In the genomic region with DNA sequence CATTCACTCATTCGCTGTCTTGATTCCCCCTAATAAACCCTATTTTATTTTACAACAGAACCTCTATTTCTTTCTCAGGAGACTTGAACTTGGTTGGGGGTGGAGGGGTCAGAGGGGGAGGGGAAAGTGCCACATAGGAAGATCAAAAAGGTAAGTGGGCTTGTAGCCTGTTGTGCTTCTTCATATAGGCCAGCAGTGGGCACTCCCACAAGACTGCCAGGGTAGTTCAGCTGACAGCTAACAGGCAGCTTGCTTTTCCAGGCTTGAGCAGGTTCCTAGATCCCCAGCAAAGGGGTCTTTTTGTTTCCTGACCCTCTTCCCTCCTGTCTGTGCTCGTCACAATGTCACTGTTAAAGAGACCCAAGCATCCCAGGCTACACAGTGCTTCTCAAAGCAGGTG, we compare ENCODE assay signal across 16 cellular contexts. TPM values are rescaled to one million over a fixed set of nuclear protein-coding genes. Genes with fewer than 3 reads are reported as not detected.
DNase-seq lines count a peak whose midpoint lies in the region; ATAC-seq, FAIRE-seq and TF ChIP-seq lines count a peak whose summit lies in the region.
"Had no signal": no experiment of that assay in that cellular context is flagged by ENCODE, and none has a peak within 500 bp of the region (broad histone marks: within the 10 kb centered on the region; RNA-seq: fewer than 3 reads in every experiment).

No MANE protein-coding gene starts in this region.

- DNase-seq in A549 (ENCODE audit: low read depth in 1 of 2, low spot score in 1 of 2) (peak in 1 of 2 experiments; percentile 28), G401 (ENCODE audit: low spot score) (peak; percentile 51), epithelial cell of proximal tubule (ENCODE audit: low read depth) (no peak), upper lobe of left lung (no peak), NCI-H1436 treated with DMSO at 0.1 percent for 48 hours (lab: John Stamatoyannopoulos, UW) (no peak)
- no peak for DNase-seq in stimulated activated naive CD4-positive, alpha-beta T cell (lab: John Stamatoyannopoulos, UW)
- DNase-seq: activated CD4-positive, alpha-beta memory T cell treated with anti-CD3 and anti-CD28 coated beads for 36 hours; CD8-positive, alpha-beta memory T cell; foreskin melanocyte; GOT3; NCI-H2029; sigmoid colon had no signal

- H3K27me3 ChIP-seq in OCI-LY1 (ENCODE audit: insufficient read depth, low read length), result no peaks in the 10 kb centered on the region
- H3K27me3 ChIP-seq in upper lobe of left lung, result no peaks in the 10 kb centered on the region
- H3K27me3 ChIP-seq: sigmoid colon had no signal

- H2AFZ ChIP-seq in OCI-LY1 (ENCODE audit: low read length), result no peak overlapping the region

- no peak overlapping the region for H3K9ac ChIP-seq in OCI-LY1 (ENCODE audit: low read length)

- ATAC-seq in A549 (peak; percentile 47 to 71; a peak in 4 of 6 replicates), HG03097 (IDR thresholded peaks at IDR 0.05; ENCODE audit: low FRiP score, unreplicated experiment) (no peak), upper lobe of left lung (ENCODE audit: low FRiP score in 2 of 2) (no peak)

- no peaks in the 10 kb centered on the region for H3K9me2 ChIP-seq in OCI-LY1 (ENCODE audit: low read depth, low read length)

- in situ Hi-C loops in G401 (cut with HindIII; ENCODE audit: low sequenced_read_pairs), result no loop called here

- no peak; the same call in 1 of the 3 replicates for TF ChIP-seq CTCF in A549 (IDR thresholded peaks at IDR 0.05)
- 0 out of 2 replicates have a peak, but pooled peaks have one; percentile 26 for TF ChIP-seq CTCF in OCI-LY1 (IDR thresholded peaks at IDR 0.05; ENCODE audit: low read length)
- TF ChIP-seq CTCF in epithelial cell of proximal tubule (conservative IDR thresholded peaks at IDR 0.05; ENCODE audit: low read depth, low read length), result peak; percentile 53
- TF ChIP-seq CTCF in upper lobe of left lung (IDR thresholded peaks at IDR 0.05), result no peak

- 47% methylated on average over 2 of the region's 2 CpGs for WGBS in A549 (ENCODE audit: missing lambda C conversion rate)
- WGBS in upper lobe of left lung, 2 donors, result 89 to 90% methylated on average over 2 of the region's 2 CpGs

- no peak overlapping the region for H3K4me3 ChIP-seq in A549
- H3K4me3 ChIP-seq in OCI-LY1 (ENCODE audit: low read depth, low read length, poor library complexity, severe bottlenecking), result no peak overlapping the region
- no peak overlapping the region for H3K4me3 ChIP-seq in epithelial cell of proximal tubule (ENCODE audit: low read depth, low read length)
- H3K4me3 ChIP-seq in upper lobe of left lung, result no peak overlapping the region
- H3K4me3 ChIP-seq: sigmoid colon, SK-N-MC had no signal

- TF ChIP-seq RAD21 in A549 (conservative IDR thresholded peaks at IDR 0.05 in 1 of 2, IDR thresholded peaks at IDR 0.05 in 1 of 2), result no peak

- H3K4me2 ChIP-seq in A549 (no peak overlapping the region), OCI-LY1 (ENCODE audit: low read length) (no peak overlapping the region)

- TF ChIP-seq POLR2A in A549 (IDR thresholded peaks at IDR 0.05; ENCODE audit: low read length) (no peak), upper lobe of left lung (IDR thresholded peaks at IDR 0.05) (no peak)

- H3K36me3 ChIP-seq in OCI-LY1 (ENCODE audit: insufficient read depth, low read length) (no peaks in the 10 kb centered on the region), upper lobe of left lung (no peaks in the 10 kb centered on the region)
- H3K36me3 ChIP-seq: sigmoid colon had no signal

- H3K4me1 ChIP-seq in A549 (no peaks in the 10 kb centered on the region), OCI-LY1 (ENCODE audit: insufficient read depth, low read length, severe bottlenecking) (no peaks in the 10 kb centered on the region), upper lobe of left lung (no peaks in the 10 kb centered on the region)

- TF ChIP-seq EP300 in A549 (IDR thresholded peaks at IDR 0.05) (no peak), upper lobe of left lung (IDR thresholded peaks at IDR 0.05) (no peak)

- no peaks in the 10 kb centered on the region for H4K20me1 ChIP-seq in OCI-LY1 (ENCODE audit: insufficient read depth, low read length)

- H3F3A ChIP-seq in OCI-LY1 (ENCODE audit: insufficient read depth, low read length), result no peaks in the 10 kb centered on the region

- H3K9me3 ChIP-seq in A549, result no peaks in the 10 kb centered on the region
- H3K9me3 ChIP-seq in OCI-LY1 (ENCODE audit: low read length), result no peaks in the 10 kb centered on the region
- H3K9me3 ChIP-seq in upper lobe of left lung, result no peaks in the 10 kb centered on the region
- H3K9me3 ChIP-seq: sigmoid colon had no signal

- H3K27ac ChIP-seq in A549 (no peak overlapping the region), OCI-LY1 (ENCODE audit: low read depth, low read length, poor library complexity, severe bottlenecking) (no peak overlapping the region), upper lobe of left lung (no peak overlapping the region)
- H3K27ac ChIP-seq: sigmoid colon, SK-N-MC had no signal

- FAIRE-seq in A549 (lab: Jason Lieb, UNC), result no peak

- CTCF ChIA-PET in A549 (lab: Yijun Ruan, JAX), result interaction anchor here (1.2 kb wide), 1 partner anchor 8 kb away, joined by 3 read pairs; no protein-coding TSS in a partner anchor

- no peaks in the 10 kb centered on the region for H3K79me2 ChIP-seq in OCI-LY1 (ENCODE audit: insufficient read depth, low read length)

- POLR2A ChIA-PET in A549 (lab: Yijun Ruan, JAX), result no interaction called here

TF ChIP-seq in A549, 52 proteins besides CTCF, POLR2A, EP300 and RAD21:
- TF ChIP-seq SMC3 (IDR thresholded peaks at IDR 0.05) (peak; percentile 22; the same call in 1 of the 3 replicates), HOXB13 (CRISPR knock-in tag; IDR thresholded peaks at IDR 0.05; ENCODE audit: low read depth) (no peak), EHF (CRISPR knock-in tag; IDR thresholded peaks at IDR 0.05) (no peak)

RNA-seq across cellular contexts. Expression of a gene that starts 0.8 kb away (rescaled TPM):
- polyA plus RNA-seq in A549 (2011; rRNA removed), result 0.01 and 0.03 TPM in 2 replicates
- 0.01 TPM in 1 of 2 replicates, not detected in the other for polyA plus RNA-seq in A549 (2012; cell fraction: cytosol; rRNA removed)
- 0.01 TPM in 1 of 2 replicates, not detected in the other for polyA plus RNA-seq in A549 (2012; cell fraction: nucleus; rRNA removed)
- 0.03 to 0.05 TPM (median 0.04 TPM) in 3 replicates for polyA plus RNA-seq in A549 (2017; fragmentation: RNase III; extraction: RNeasy Plus Mini Kit Qiagen cat#74134 plus additional on column Dnase treatment)
- not detected in 2 replicates for polyA minus RNA-seq in A549 (2011; rRNA and poly(A)+ RNA removed)
- total RNA-seq in G401 (2014; rRNA removed; shearing (Covaris generic)), result not detected in 2 replicates
- total RNA-seq in epithelial cell of proximal tubule, result not detected in 2 replicates
- total RNA-seq in upper lobe of left lung, result 10 to 100 TPM in 1 of 6 donors, 1 to 10 TPM in 3, under 1 TPM in 1, not detected in 1; 0.74 to 13.3 (median 2.2) TPM
- total RNA-seq: activated CD4-positive, alpha-beta memory T cell treated with anti-CD3 and anti-CD28 coated beads for 36 hours; CD8-positive, alpha-beta memory T cell; lung microvascular endothelial cell had no signal
- polyA plus RNA-seq: CD8-positive, alpha-beta memory T cell had no signal

RNA-seq across cellular contexts. Expression of a gene that starts 38.6 kb away (rescaled TPM):
- polyA plus RNA-seq in A549 (2011; rRNA removed), result 5.3 and 5.5 TPM in 2 replicates
- 3.4 and 5.3 TPM in 2 replicates for polyA plus RNA-seq in A549 (2012; cell fraction: cytosol; rRNA removed)
- polyA plus RNA-seq in A549 (2012; cell fraction: nucleus; rRNA removed), result 6.6 and 8.9 TPM in 2 replicates
- 4.9 to 7.1 TPM (median 6.7 TPM) in 3 replicates for polyA plus RNA-seq in A549 (2017; fragmentation: RNase III; extraction: RNeasy Plus Mini Kit Qiagen cat#74134 plus additional on column Dnase treatment)
- polyA minus RNA-seq in A549 (2011; rRNA and poly(A)+ RNA removed), result 5.6 and 6.8 TPM in 2 replicates
- 17.5 and 18.5 TPM in 2 replicates for total RNA-seq in G401 (2014; rRNA removed; shearing (Covaris generic))
- total RNA-seq in epithelial cell of proximal tubule, result 34.8 and 36.6 TPM in 2 replicates
- 10 to 100 TPM in 4 of 6 donors, 1 to 10 TPM in 2; 2.6 to 15.3 (median 10.8) TPM for total RNA-seq in upper lobe of left lung
- polyA plus RNA-seq: CD8-positive, alpha-beta memory T cell had no signal

Comparison
In these comparisons a context has a peak if more than half of its experiments do, and no peak if none do; other contexts are left out.
1. ATAC-seq: peak in A549 (2 of 2); none in HG03097 (single experiment) and upper lobe of left lung (0 of 2).
2. CTCF ChIP-seq: peak in OCI-LY1 (single experiment) and epithelial cell of proximal tubule (single experiment); none in A549 (single experiment) and upper lobe of left lung (0 of 6).